ENCODE assay signal across 8 cellular contexts in genomic region chr17:77320501-77321256, GRCh38.
DNase-seq lines count a peak whose midpoint lies in the region; ATAC-seq and TF ChIP-seq lines count a peak whose summit lies in the region.

No MANE protein-coding gene starts in this region.

- H3K9me3 ChIP-seq in mononuclear cell (ENCODE audit: low read depth, low read length): no peaks in the 10 kb centered on the region

- DNase-seq in GF-D8 (lab: John Stamatoyannopoulos, UW) (peak; percentile 33), astrocyte of the hippocampus (ENCODE audit: low read depth, low spot score) (peak; percentile 22), middle frontal gyrus (ENCODE audit: extremely low spot score, low spot score) (no peak)

- H3K4me3 ChIP-seq in KMS-11 (IDR thresholded peaks at IDR 0.05; ENCODE audit: insufficient read depth, low read depth, low read length) (no peak overlapping the region), mononuclear cell (ENCODE audit: low read length) (peak overlapping the region; percentile 31)

- H2AFZ ChIP-seq in KMS-11 (ENCODE audit: low read depth): no peak overlapping the region

- TF ChIP-seq CTCF in KMS-11 (conservative IDR thresholded peaks at IDR 0.05; ENCODE audit: low read depth, low read length): no peak

- peaks cover 57% of the 10 kb centered on the region for H3K79me2 ChIP-seq in KMS-11 (ENCODE audit: insufficient read depth, low read depth)

- H4K20me1 ChIP-seq in KMS-11 (ENCODE audit: insufficient read depth): no peaks in the 10 kb centered on the region

- H3K36me3 ChIP-seq in KMS-11 (ENCODE audit: insufficient read depth): no peaks in the 10 kb centered on the region

- peak overlapping the region; percentile 44 for H3K4me2 ChIP-seq in KMS-11

- H3K27ac ChIP-seq in KMS-11: peak overlapping the region; percentile 88

- H3K27me3 ChIP-seq in KMS-11 (ENCODE audit: insufficient read depth, low read depth) (no peaks in the 10 kb centered on the region), mononuclear cell (ENCODE audit: insufficient read depth, low read length) (no peaks in the 10 kb centered on the region)

- H3K4me1 ChIP-seq in KMS-11 (ENCODE audit: low read depth, poor library complexity, severe bottlenecking) (peaks cover 41% of the 10 kb centered on the region), mononuclear cell (ENCODE audit: insufficient read depth, low read length) (peaks cover 80% of the 10 kb centered on the region)

- H3K9ac ChIP-seq in KMS-11: peak overlapping the region; percentile 93

- ATAC-seq in HG02571 (IDR thresholded peaks at IDR 0.05; ENCODE audit: unreplicated experiment) (no peak), GM18519 (IDR thresholded peaks at IDR 0.05; ENCODE audit: low FRiP score, unreplicated experiment) (no peak), HG03095 (IDR thresholded peaks at IDR 0.05; ENCODE audit: unreplicated experiment) (no peak)
